Comparison of ENCODE assay signal across 11 cellular contexts in the genomic region with DNA sequence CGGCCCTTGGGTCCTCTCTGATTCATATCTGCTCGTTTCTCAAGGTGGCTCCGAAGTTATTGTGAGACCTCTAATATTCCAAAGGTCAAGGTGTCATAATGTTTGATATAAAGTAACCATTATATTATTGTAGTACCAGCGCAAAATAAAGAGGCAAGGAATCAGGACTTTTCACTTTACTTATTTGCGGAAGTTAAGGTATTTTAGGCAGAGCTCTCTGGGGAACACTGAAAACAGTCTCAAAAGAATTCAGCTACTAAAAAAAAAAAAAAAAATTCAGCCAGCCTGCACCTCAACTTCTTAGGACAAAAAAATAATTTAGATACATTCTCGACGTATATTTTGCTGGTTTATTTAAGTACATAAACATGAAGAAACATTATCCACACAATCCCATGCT. TPM values are rescaled to one million over a fixed set of nuclear protein-coding genes. Genes with fewer than 3 reads are reported as not detected.
DNase-seq lines count a peak whose midpoint lies in the region; ATAC-seq and TF ChIP-seq lines count a peak whose summit lies in the region.
"Had no signal": no experiment of that assay in that cellular context is flagged by ENCODE, and none has a peak within 500 bp of the region (broad histone marks: within the 10 kb centered on the region; RNA-seq: fewer than 3 reads in every experiment).

No MANE protein-coding gene starts in this region.

- H3K9ac ChIP-seq in HUES6 (ENCODE audit: low read length), result no peak overlapping the region

- ATAC-seq in GM21619 (IDR thresholded peaks at IDR 0.05; ENCODE audit: unreplicated experiment) (no peak), HG03378 (IDR thresholded peaks at IDR 0.05; ENCODE audit: unreplicated experiment) (no peak)
- ATAC-seq: esophagus mucosa had no signal

- H3K9me3 Mint-ChIP-seq in CD14-positive monocyte, result peaks cover 0 to 2% (median 0%) of the 10 kb centered on the region in 7 donors
- no peaks in the 10 kb centered on the region for H3K9me3 Mint-ChIP-seq in chondrocyte (ENCODE audit: low read depth)
- no peaks in the 10 kb centered on the region for H3K9me3 Mint-ChIP-seq in nephron progenitor cell

- no peak for TF ChIP-seq CTCF in CD14-positive monocyte (IDR thresholded peaks at IDR 0.05)
- TF ChIP-seq CTCF in chondrocyte (IDR thresholded peaks at IDR 0.05), result no peak
- TF ChIP-seq CTCF in nephron progenitor cell (IDR thresholded peaks at IDR 0.05), result no peak

- H3K4me1 ChIP-seq in HUES6 (ENCODE audit: control insufficient read depth, insufficient read depth, low read length), result peaks cover 16% of the 10 kb centered on the region

- intact Hi-C loops in CD14-positive monocyte (cut with micrococcal nuclease), result loop anchor here in 1 of 2 donors (10.0 kb wide), 1 partner anchor 677 kb away; a partner anchor contains a TSS

- H3K4me1 Mint-ChIP-seq in CD14-positive monocyte (peaks cover 44% of the 10 kb centered on the region), chondrocyte (ENCODE audit: low read depth) (peaks cover 75% of the 10 kb centered on the region), nephron progenitor cell (peaks cover 54% of the 10 kb centered on the region)

- H3K27me3 Mint-ChIP-seq in CD14-positive monocyte (ENCODE audit: low read depth in 3 of 3) (peaks cover 0 to 2% (median 0%) of the 10 kb centered on the region in 3 donors), chondrocyte (ENCODE audit: low read depth) (no peaks in the 10 kb centered on the region), nephron progenitor cell (ENCODE audit: low read depth, poor library complexity) (no peaks in the 10 kb centered on the region)

- no peak for DNase-seq in CD14-positive monocyte (ENCODE audit: low spot score)
- DNase-seq in chondrocyte (ENCODE audit: low spot score), result no peak
- no peak for DNase-seq in nephron progenitor cell
- no peak for DNase-seq in DMS53 (lab: John Stamatoyannopoulos, UW)
- DNase-seq in inferior parietal cortex (ENCODE audit: extremely low spot score), result no peak
- DNase-seq: activated CD8-positive, alpha-beta memory T cell treated with anti-CD3 and anti-CD28 coated beads, Interleukin-2, amount 50 U/mL, for 4 hours; testis had no signal

- H3K36me3 Mint-ChIP-seq in CD14-positive monocyte, result peaks cover 19 to 33% of the 10 kb centered on the region in 2 donors
- peaks cover 8% of the 10 kb centered on the region for H3K36me3 Mint-ChIP-seq in chondrocyte (ENCODE audit: low read depth)
- peaks cover 7% of the 10 kb centered on the region for H3K36me3 Mint-ChIP-seq in nephron progenitor cell (ENCODE audit: low read depth)

- H3K27ac ChIP-seq in HUES6 (ENCODE audit: low read depth, low read length), result no peak overlapping the region

- peak overlapping the region; percentile 81; the same call in 1 of the 2 replicates for H3K4me3 ChIP-seq in HUES6 (ENCODE audit: low read depth, low read length)

- peaks cover 28% of the 10 kb centered on the region for H3K36me3 ChIP-seq in HUES6 (ENCODE audit: control insufficient read depth, insufficient read depth, low read length)

- no peaks in the 10 kb centered on the region for H3K9me3 ChIP-seq in HUES6 (ENCODE audit: control insufficient read depth, insufficient read depth, low read depth, low read length)
- H3K9me3 ChIP-seq: testis had no signal

- H3K27ac Mint-ChIP-seq in CD14-positive monocyte (peak overlapping the region in 1 of 7 donors; percentile 26), chondrocyte (ENCODE audit: unreplicated experiment) (peak overlapping the region; percentile 100), nephron progenitor cell (no peak overlapping the region)

- H3K4me3 Mint-ChIP-seq in CD14-positive monocyte (peak overlapping the region; percentile 99 to 100), chondrocyte (ENCODE audit: unreplicated experiment) (peak overlapping the region; percentile 100), nephron progenitor cell (peak overlapping the region; percentile 96)

- no peaks in the 10 kb centered on the region for H3K27me3 ChIP-seq in HUES6 (ENCODE audit: control insufficient read depth, insufficient read depth, low read length)
- H3K27me3 ChIP-seq: testis had no signal

RNA-seq across cellular contexts. Expression of a gene that starts 2.4 kb away (rescaled TPM):
- 10 to 100 TPM; 42.3 to 45.1 TPM for polyA plus RNA-seq in CD14-positive monocyte
- 30.3 to 33.0 TPM (median 31.5 TPM) in 3 replicates for total RNA-seq in chondrocyte

RNA-seq across cellular contexts. Expression of a gene that starts 21.2 kb away (rescaled TPM):
- polyA plus RNA-seq in CD14-positive monocyte, result not detected
- 46.6 to 75.9 TPM (median 71.2 TPM) in 3 replicates for total RNA-seq in chondrocyte

RNA-seq across cellular contexts. Expression of a gene that starts 38.9 kb away (rescaled TPM):
- not detected for polyA plus RNA-seq in CD14-positive monocyte
- total RNA-seq in chondrocyte, result not detected in 3 replicates
- total RNA-seq: esophagus mucosa had no signal
